In the genomic region with DNA sequence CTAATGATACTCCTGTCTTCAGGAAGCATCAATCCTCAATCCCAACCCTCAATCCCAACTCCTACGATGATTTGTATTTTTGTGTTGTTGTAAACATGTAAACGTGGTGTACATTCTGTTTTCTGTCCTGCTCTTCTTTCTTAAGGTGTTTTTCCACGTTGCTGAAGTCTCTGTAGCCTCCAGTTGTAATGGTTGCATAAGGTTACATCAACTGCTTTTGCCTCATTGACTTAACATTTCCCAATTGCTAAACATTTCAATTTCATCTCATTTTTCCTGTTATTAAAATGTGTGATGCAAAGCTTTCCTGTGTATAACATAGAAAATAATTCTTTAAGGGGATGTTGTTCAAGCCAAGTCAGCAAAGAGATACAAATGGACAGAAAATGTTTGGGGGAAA, we compare ENCODE assay signal across 20 cellular contexts. TPM values are rescaled to one million over a fixed set of nuclear protein-coding genes. Genes with fewer than 3 reads are reported as not detected.
DNase-seq lines count a peak whose midpoint lies in the region; TF ChIP-seq lines count a peak whose summit lies in the region.
"Had no signal": no experiment of that assay in that cellular context is flagged by ENCODE, and none has a peak within 500 bp of the region (broad histone marks: within the 10 kb centered on the region; RNA-seq: fewer than 3 reads in every experiment).

No MANE protein-coding gene starts in this region.

- TF ChIP-seq CTCF in choroid plexus epithelial cell (conservative IDR thresholded peaks at IDR 0.05; ENCODE audit: low read depth, low read length) (no peak), fibroblast of villous mesenchyme (IDR thresholded peaks at IDR 0.05; ENCODE audit: insufficient read depth, low read depth, low read length) (no peak), spleen (IDR thresholded peaks at IDR 0.05 in 8 of 11, conservative IDR thresholded peaks at IDR 0.05 in 3 of 11) (no peak)

- intact Hi-C loops in posterior cingulate gyrus (cut with DNase I) = no loop called here
- intact Hi-C loops in spleen (cut with DNase I; ENCODE audit: low total_unique reads) = no loop called here

- peaks cover 0 to 24% (median 0%) of the 10 kb centered on the region in 7 donors for H3K27me3 ChIP-seq in spleen (replicated peaks in 1 of 7)
- H3K27me3 ChIP-seq: SJCRH30 had no signal

- H3K4me3 ChIP-seq in choroid plexus epithelial cell (ENCODE audit: low read depth, low read length) (no peak overlapping the region), fibroblast of villous mesenchyme (ENCODE audit: low read depth, low read length) (no peak overlapping the region), spleen (no peak overlapping the region)
- H3K4me3 ChIP-seq: SJCRH30 had no signal

- H3K9me3 ChIP-seq in spleen = no peaks in the 10 kb centered on the region
- H3K9me3 ChIP-seq: SJCRH30 had no signal

- peak; percentile 14 to 41 for DNase-seq in AML-193 (lab: John Stamatoyannopoulos, UW)
- DNase-seq in OCI-M1 (lab: John Stamatoyannopoulos, UW) = peak; percentile 32
- peak; percentile 47 for DNase-seq in choroid plexus epithelial cell (ENCODE audit: low read depth)
- DNase-seq in fibroblast of villous mesenchyme (ENCODE audit: low read depth) = peak; percentile 68
- DNase-seq in Kasumi-1 (lab: John Stamatoyannopoulos, UW) = no peak
- no peak for DNase-seq in posterior cingulate gyrus
- no peak for DNase-seq in spleen
- DNase-seq in NCI-H446 (lab: John Stamatoyannopoulos, UW) = no peak
- DNase-seq: COR-L47, DMS 273 treated with DMSO at 0.1 percent for 48 hours, DND-41, NCI-H1105 treated with DMSO at 0.1 percent for 48 hours, NCI-H1694, NCI-H2081 treated with DMSO at 0.1 percent for 48 hours, NCI-H524, NCI-H82, PC-3, SJCRH30, SW 1271 had no signal

- peaks cover 0 to 12% (median 0%) of the 10 kb centered on the region in 6 donors for H3K4me1 ChIP-seq in spleen
- H3K4me1 ChIP-seq: SJCRH30 had no signal

- H3K36me3 ChIP-seq in spleen = peaks cover 0 to 11% (median 0%) of the 10 kb centered on the region in 6 donors
- H3K36me3 ChIP-seq: SJCRH30 had no signal

- TF ChIP-seq POLR2A in spleen (IDR thresholded peaks at IDR 0.05) = no peak

- peak overlapping the region in 1 of 8 donors; percentile 38 for H3K27ac ChIP-seq in spleen
- H3K27ac ChIP-seq: SJCRH30 had no signal

- 38 to 74% (median 49%) methylated on average over 3 of the region's 3 CpGs for WGBS in spleen, 5 donors

RNA-seq across cellular contexts. Expression of a gene that starts 33.4 kb away (rescaled TPM):
- total RNA-seq in fibroblast of villous mesenchyme = 13.2 and 26.8 TPM in 2 replicates
- 1 to 10 TPM in 6 of 7 donors, under 1 TPM in 1; 0.92 to 4.4 (median 2.4) TPM for total RNA-seq in spleen
- polyA plus RNA-seq in spleen = under 1 TPM; 0.15 to 0.42 (median 0.29) TPM
- total RNA-seq: G401 had no signal

Comparison
In these comparisons a context has a peak if more than half of its experiments do, and no peak if none do; other contexts are left out.
1. DNase-seq: peak in AML-193 (2 of 2), OCI-M1 (single experiment), choroid plexus epithelial cell (single experiment) and fibroblast of villous mesenchyme (single experiment); none in Kasumi-1 (0 of 2), posterior cingulate gyrus (0 of 10), spleen (single experiment) and NCI-H446 (0 of 2).